Comparison of ENCODE assay signal across 15 cellular contexts in genomic region chrX:42117318-42117717, GRCh38.
DNase-seq lines count a peak whose midpoint lies in the region; ATAC-seq and TF ChIP-seq lines count a peak whose summit lies in the region.
"Had no signal": no experiment of that assay in that cellular context is flagged by ENCODE, and none has a peak within 500 bp of the region (broad histone marks: within the 10 kb centered on the region; RNA-seq: fewer than 3 reads in every experiment).

No MANE protein-coding gene starts in this region.

- H3K4me1 Mint-ChIP-seq in activated CD4-positive, alpha-beta T cell treated with anti-CD3 and anti-CD28 coated beads for 36 hours: no peaks in the 10 kb centered on the region
- no peaks in the 10 kb centered on the region for H3K4me1 Mint-ChIP-seq in CD8-positive, alpha-beta memory T cell

- ATAC-seq in GM18505 (IDR thresholded peaks at IDR 0.05; ENCODE audit: unreplicated experiment) (peak; percentile 86), GM19438 (IDR thresholded peaks at IDR 0.05; ENCODE audit: low read depth, unreplicated experiment) (peak; percentile 95), HG02884 (IDR thresholded peaks at IDR 0.05; ENCODE audit: unreplicated experiment) (peak; percentile 84), HG03521 (IDR thresholded peaks at IDR 0.05; ENCODE audit: unreplicated experiment) (peak; percentile 87)
- no peak for ATAC-seq in activated CD4-positive, alpha-beta T cell treated with anti-CD3 and anti-CD28 coated beads for 36 hours
- ATAC-seq: HCT116 had no signal

- CTCF ChIA-PET in activated CD4-positive, alpha-beta T cell treated with anti-CD3 and anti-CD28 coated beads for 36 hours (lab: Charles Lee): no interaction called here
- CTCF ChIA-PET in CD8-positive, alpha-beta memory T cell (lab: Charles Lee): no interaction called here

- POLR2A ChIA-PET in activated CD4-positive, alpha-beta T cell treated with anti-CD3 and anti-CD28 coated beads for 36 hours (lab: Charles Lee): no interaction called here
- POLR2A ChIA-PET in CD8-positive, alpha-beta memory T cell (lab: Charles Lee): no interaction called here

- no peaks in the 10 kb centered on the region for H3K9me3 ChIP-seq in CD8-positive, alpha-beta memory T cell (ENCODE audit: low read length)
- H3K9me3 ChIP-seq: esophagus squamous epithelium had no signal

- TF ChIP-seq POLR2A in GM18505 (IDR thresholded peaks at IDR 0.05; ENCODE audit: borderline replicate concordance, extremely low read depth, insufficient read depth, insufficient read length): no peak

- no peaks in the 10 kb centered on the region for H3K36me3 ChIP-seq in CD8-positive, alpha-beta memory T cell (ENCODE audit: insufficient read depth, low read length)
- H3K36me3 ChIP-seq: esophagus squamous epithelium had no signal

- H3K27me3 ChIP-seq in CD8-positive, alpha-beta memory T cell (ENCODE audit: insufficient read depth, low read length, poor library complexity, severe bottlenecking): no peaks in the 10 kb centered on the region
- H3K27me3 ChIP-seq: esophagus squamous epithelium, hepatocyte had no signal

- H3K36me3 Mint-ChIP-seq in activated CD4-positive, alpha-beta T cell treated with anti-CD3 and anti-CD28 coated beads for 36 hours (ENCODE audit: low read depth): peaks cover 3% of the 10 kb centered on the region
- no peaks in the 10 kb centered on the region for H3K36me3 Mint-ChIP-seq in CD8-positive, alpha-beta memory T cell

- no peak overlapping the region for H3K4me3 Mint-ChIP-seq in activated CD4-positive, alpha-beta T cell treated with anti-CD3 and anti-CD28 coated beads for 36 hours
- H3K4me3 Mint-ChIP-seq in CD8-positive, alpha-beta memory T cell: no peak overlapping the region
- H3K4me3 Mint-ChIP-seq: dendritic cell treated with granulocyte-macrophage colony-stimulating factor and Interleukin-4, amounts not matched to agents 40 ng/mL and 50 ng/mL, for 4 days had no signal

- H3K4me3 ChIP-seq in CD8-positive, alpha-beta memory T cell (ENCODE audit: low read length): no peak overlapping the region
- H3K4me3 ChIP-seq: esophagus squamous epithelium, hepatocyte had no signal

- no peaks in the 10 kb centered on the region for H3K27me3 Mint-ChIP-seq in activated CD4-positive, alpha-beta T cell treated with anti-CD3 and anti-CD28 coated beads for 36 hours
- H3K27me3 Mint-ChIP-seq in CD8-positive, alpha-beta memory T cell: peaks cover 0 to 10% of the 10 kb centered on the region in 2 donors
- H3K27me3 Mint-ChIP-seq: dendritic cell treated with granulocyte-macrophage colony-stimulating factor and Interleukin-4, amounts not matched to agents 40 ng/mL and 50 ng/mL, for 4 days had no signal

- H3K9me3 Mint-ChIP-seq in activated CD4-positive, alpha-beta T cell treated with anti-CD3 and anti-CD28 coated beads for 36 hours (ENCODE audit: low read depth): peaks cover 5% of the 10 kb centered on the region
- no peaks in the 10 kb centered on the region for H3K9me3 Mint-ChIP-seq in CD8-positive, alpha-beta memory T cell
- H3K9me3 Mint-ChIP-seq: dendritic cell treated with granulocyte-macrophage colony-stimulating factor and Interleukin-4, amounts not matched to agents 40 ng/mL and 50 ng/mL, for 4 days had no signal

- H3K4me1 ChIP-seq in CD8-positive, alpha-beta memory T cell (ENCODE audit: insufficient read depth, low read length): no peaks in the 10 kb centered on the region
- H3K4me1 ChIP-seq: esophagus squamous epithelium had no signal

- no peak overlapping the region for H3K27ac ChIP-seq in CD8-positive, alpha-beta memory T cell (ENCODE audit: low read depth, low read length)
- H3K27ac ChIP-seq: esophagus squamous epithelium, hepatocyte had no signal

- no peak overlapping the region for H3K27ac Mint-ChIP-seq in activated CD4-positive, alpha-beta T cell treated with anti-CD3 and anti-CD28 coated beads for 36 hours
- no peak overlapping the region for H3K27ac Mint-ChIP-seq in CD8-positive, alpha-beta memory T cell
- H3K27ac Mint-ChIP-seq: dendritic cell treated with granulocyte-macrophage colony-stimulating factor and Interleukin-4, amounts not matched to agents 40 ng/mL and 50 ng/mL, for 4 days had no signal

- intact Hi-C loops in activated CD4-positive, alpha-beta T cell treated with anti-CD3 and anti-CD28 coated beads for 36 hours (cut with DNase I, micrococcal nuclease): no loop called here

- no peak for DNase-seq in activated CD4-positive, alpha-beta T cell treated with anti-CD3 and anti-CD28 coated beads for 36 hours
- no peak for DNase-seq in medulla oblongata (ENCODE audit: extremely low spot score)
- DNase-seq in CD8-positive, alpha-beta memory T cell: no peak
- DNase-seq in GDM1 (lab: John Stamatoyannopoulos, UW): no peak
- DNase-seq: ACHN, esophagus squamous epithelium, NCI-H2029 treated with DMSO at 0.1 percent for 48 hours, NCI-H69 had no signal
